2 cellular contexts compared by ENCODE assay signal in the genomic region with DNA sequence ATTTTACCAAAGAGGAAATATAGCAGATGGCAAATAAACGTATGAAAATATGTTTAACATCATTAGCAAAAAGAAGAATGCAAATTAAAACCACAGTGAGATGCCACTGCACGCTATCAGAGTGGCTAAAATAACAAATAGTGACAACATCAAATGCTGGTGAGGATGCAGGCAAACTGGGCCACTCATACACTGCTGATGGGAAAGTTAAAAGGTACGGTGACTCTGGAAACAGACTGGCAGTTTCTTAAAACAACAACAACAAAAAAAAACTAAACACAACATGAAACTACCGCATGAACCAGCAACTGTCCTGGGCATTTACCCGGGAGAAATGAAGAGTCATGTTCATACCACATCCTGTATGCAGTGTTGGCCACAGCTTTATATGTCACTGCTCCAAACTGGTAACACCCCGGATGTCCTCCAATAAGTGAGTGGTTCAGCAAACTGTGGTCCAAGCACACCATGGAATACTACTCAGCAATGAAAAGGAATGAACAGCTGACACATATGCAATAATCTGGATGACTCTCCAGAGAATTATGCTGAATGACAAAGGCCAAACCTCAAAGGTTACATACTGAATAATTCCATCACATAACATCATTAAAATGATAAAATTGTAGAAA.
TF ChIP-seq lines count a peak whose summit lies in the region.

No MANE protein-coding gene starts in this region.

TF ChIP-seq in liver, 16 proteins besides CTCF, POLR2A, EP300 and RAD21:
- TF ChIP-seq NR2F2 (IDR thresholded peaks at IDR 0.05), result no peak
- no peak for TF ChIP-seq GABPA (IDR thresholded peaks at IDR 0.05 in 1 of 2, conservative IDR thresholded peaks at IDR 0.05 in 1 of 2)
- TF ChIP-seq YY1 (IDR thresholded peaks at IDR 0.05), result no peak
- TF ChIP-seq HNF4G (IDR thresholded peaks at IDR 0.05), result no peak
- TF ChIP-seq, protein P1, sequence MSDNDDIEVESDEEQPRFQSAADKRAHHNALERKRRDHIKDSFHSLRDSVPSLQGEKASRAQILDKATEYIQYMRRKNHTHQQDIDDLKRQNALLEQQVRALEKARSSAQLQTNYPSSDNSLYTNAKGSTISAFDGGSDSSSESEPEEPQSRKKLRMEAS (IDR thresholded peaks at IDR 0.05), result no peak
- no peak for TF ChIP-seq FOXA2 (IDR thresholded peaks at IDR 0.05)
- no peak for TF ChIP-seq FOXA1 (IDR thresholded peaks at IDR 0.05)
- no peak for TF ChIP-seq SP1 (IDR thresholded peaks at IDR 0.05)
- TF ChIP-seq, protein P2, sequence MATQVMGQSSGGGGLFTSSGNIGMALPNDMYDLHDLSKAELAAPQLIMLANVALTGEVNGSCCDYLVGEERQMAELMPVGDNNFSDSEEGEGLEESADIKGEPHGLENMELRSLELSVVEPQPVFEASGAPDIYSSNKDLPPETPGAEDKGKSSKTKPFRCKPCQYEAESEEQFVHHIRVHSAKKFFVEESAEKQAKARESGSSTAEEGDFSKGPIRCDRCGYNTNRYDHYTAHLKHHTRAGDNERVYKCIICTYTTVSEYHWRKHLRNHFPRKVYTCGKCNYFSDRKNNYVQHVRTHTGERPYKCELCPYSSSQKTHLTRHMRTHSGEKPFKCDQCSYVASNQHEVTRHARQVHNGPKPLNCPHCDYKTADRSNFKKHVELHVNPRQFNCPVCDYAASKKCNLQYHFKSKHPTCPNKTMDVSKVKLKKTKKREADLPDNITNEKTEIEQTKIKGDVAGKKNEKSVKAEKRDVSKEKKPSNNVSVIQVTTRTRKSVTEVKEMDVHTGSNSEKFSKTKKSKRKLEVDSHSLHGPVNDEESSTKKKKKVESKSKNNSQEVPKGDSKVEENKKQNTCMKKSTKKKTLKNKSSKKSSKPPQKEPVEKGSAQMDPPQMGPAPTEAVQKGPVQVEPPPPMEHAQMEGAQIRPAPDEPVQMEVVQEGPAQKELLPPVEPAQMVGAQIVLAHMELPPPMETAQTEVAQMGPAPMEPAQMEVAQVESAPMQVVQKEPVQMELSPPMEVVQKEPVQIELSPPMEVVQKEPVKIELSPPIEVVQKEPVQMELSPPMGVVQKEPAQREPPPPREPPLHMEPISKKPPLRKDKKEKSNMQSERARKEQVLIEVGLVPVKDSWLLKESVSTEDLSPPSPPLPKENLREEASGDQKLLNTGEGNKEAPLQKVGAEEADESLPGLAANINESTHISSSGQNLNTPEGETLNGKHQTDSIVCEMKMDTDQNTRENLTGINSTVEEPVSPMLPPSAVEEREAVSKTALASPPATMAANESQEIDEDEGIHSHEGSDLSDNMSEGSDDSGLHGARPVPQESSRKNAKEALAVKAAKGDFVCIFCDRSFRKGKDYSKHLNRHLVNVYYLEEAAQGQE (IDR thresholded peaks at IDR 0.05), result no peak
- no peak for TF ChIP-seq TAF1 (conservative IDR thresholded peaks at IDR 0.05)
- TF ChIP-seq EGR1 (IDR thresholded peaks at IDR 0.05; ENCODE audit: low read depth in 2 of 2), result no peak

TF ChIP-seq in HepG2, 621 proteins besides CTCF, POLR2A, EP300 and RAD21:
- TF ChIP-seq SNAPC2 (CRISPR knock-in tag; IDR thresholded peaks at IDR 0.05) (no peak), ZNF260 (CRISPR knock-in tag; IDR thresholded peaks at IDR 0.05; ENCODE audit: borderline replicate concordance, low read depth) (no peak), TAF1 (CRISPR knock-in tag; IDR thresholded peaks at IDR 0.05) (no peak), KLF12 (CRISPR knock-in tag; IDR thresholded peaks at IDR 0.05; ENCODE audit: borderline replicate concordance) (no peak), ZNF251 (CRISPR knock-in tag; IDR thresholded peaks at IDR 0.05) (no peak), PLRG1 (conservative IDR thresholded peaks at IDR 0.05) (no peak), ZBTB21 (CRISPR knock-in tag; IDR thresholded peaks at IDR 0.05) (no peak), HMG20B (CRISPR knock-in tag; conservative IDR thresholded peaks at IDR 0.05) (no peak), SALL1 (CRISPR knock-in tag; IDR thresholded peaks at IDR 0.05) (no peak), ZNF773 (CRISPR knock-in tag; IDR thresholded peaks at IDR 0.05; ENCODE audit: borderline replicate concordance) (no peak), JUN (CRISPR knock-in tag; IDR thresholded peaks at IDR 0.05) (no peak), ARNTL (CRISPR knock-in tag; IDR thresholded peaks at IDR 0.05) (no peak), MEF2D (CRISPR knock-in tag; IDR thresholded peaks at IDR 0.05) (no peak), ZNF530 (CRISPR knock-in tag; IDR thresholded peaks at IDR 0.05; ENCODE audit: low read depth) (no peak)
- TF ChIP-seq, protein P3, sequence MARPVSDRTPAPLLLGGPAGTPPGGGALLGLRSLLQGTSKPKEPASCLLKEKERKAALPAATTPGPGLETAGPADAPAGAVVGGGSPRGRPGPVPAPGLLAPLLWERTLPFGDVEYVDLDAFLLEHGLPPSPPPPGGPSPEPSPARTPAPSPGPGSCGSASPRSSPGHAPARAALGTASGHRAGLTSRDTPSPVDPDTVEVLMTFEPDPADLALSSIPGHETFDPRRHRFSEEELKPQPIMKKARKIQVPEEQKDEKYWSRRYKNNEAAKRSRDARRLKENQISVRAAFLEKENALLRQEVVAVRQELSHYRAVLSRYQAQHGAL (CRISPR knock-in tag; IDR thresholded peaks at IDR 0.05; ENCODE audit: not compliant biosample characterization), result no peak
TF ChIP-seq in HepG2: peak in this region for 0.
